8 cellular contexts compared by ENCODE assay signal in genomic region chr5:66828551-66829421, GRCh38.
DNase-seq lines count a peak whose midpoint lies in the region; ATAC-seq lines count a peak whose summit lies in the region.

No MANE protein-coding gene starts in this region.

- peaks cover 15% of the 10 kb centered on the region for H3K27me3 ChIP-seq in mucosa of stomach (ENCODE audit: control insufficient read depth, insufficient read depth, low read length)

- H3K4me3 ChIP-seq in mucosa of stomach (ENCODE audit: low read length): peak overlapping the region; percentile 33

- DNase-seq in DMS53 (lab: John Stamatoyannopoulos, UW): peak; percentile 95
- DNase-seq in NCI-H69 (lab: John Stamatoyannopoulos, UW): peak; percentile 94
- DNase-seq in activated T-cell treated with anti-CD3 and anti-CD28 coated beads, Interleukin-2, amount 50 U/mL, for 48 hours: peak; percentile 66 to 75
- peak; percentile 39 for DNase-seq in fibroblast of gingiva (ENCODE audit: low read depth)
- DNase-seq in stimulated activated naive CD4-positive, alpha-beta T cell treated with Interleukin-2 at 50 U/mL for 16 hours (lab: John Stamatoyannopoulos, UW): peak; percentile 45

- H3K9ac ChIP-seq in mucosa of stomach (ENCODE audit: low read length): peak overlapping the region; percentile 9

- ATAC-seq in HG02623 (IDR thresholded peaks at IDR 0.05; ENCODE audit: unreplicated experiment) (peak; percentile 49), HG03457 (IDR thresholded peaks at IDR 0.05; ENCODE audit: unreplicated experiment) (no peak)

- no peaks in the 10 kb centered on the region for H3K9me3 ChIP-seq in mucosa of stomach (ENCODE audit: control insufficient read depth, low read length)

- no peaks in the 10 kb centered on the region for H3K36me3 ChIP-seq in mucosa of stomach (ENCODE audit: control insufficient read depth, insufficient read depth, low read length)

- H3K4me1 ChIP-seq in mucosa of stomach (ENCODE audit: control insufficient read depth, insufficient read depth, low read length): peaks cover 5% of the 10 kb centered on the region

Comparison
In these comparisons a context has a peak if more than half of its experiments do, and no peak if none do; other contexts are left out.
1. DNase-seq: peak in every context shown above with its lines; median percentile 95 in DMS53; 94 in NCI-H69; 70 in activated T-cell treated with anti-CD3 and anti-CD28 coated beads, Interleukin-2, amount 50 U/mL, for 48 hours; 45 in stimulated activated naive CD4-positive, alpha-beta T cell treated with Interleukin-2 at 50 U/mL for 16 hours; 39 in fibroblast of gingiva.